17 cellular contexts compared by ENCODE assay signal in genomic region chr3:53837331-53837730, GRCh38. TPM values are rescaled to one million over a fixed set of nuclear protein-coding genes. Genes with fewer than 3 reads are reported as not detected.
A peak's percentile ranks its signal among the peaks of the same experiment; 100 is the strongest.
DNase-seq lines count a peak whose midpoint lies in the region; ATAC-seq and TF ChIP-seq lines count a peak whose summit lies in the region.
"Had no signal": no experiment of that assay in that cellular context is flagged by ENCODE, and none has a peak within 500 bp of the region (broad histone marks: within the 10 kb centered on the region; RNA-seq: fewer than 3 reads in every experiment).

No MANE protein-coding gene starts in this region.

- DNase-seq in activated CD4-positive, alpha-beta T cell treated with anti-CD3 and anti-CD28 coated beads for 36 hours: peak; percentile 22
- DNase-seq in activated CD4-positive, alpha-beta T cell treated with anti-CD3 and anti-CD28 coated beads, Interleukin-2, amount 10 ng/mL, durations not matched to agents 24 days and 14 days: no peak
- peak; percentile 10 for DNase-seq in stimulated activated naive CD8-positive, alpha-beta T cell treated with anti-CD3 and anti-CD28 coated beads, Interleukin-15, Interleukin-2, amounts not matched to agents 100 U/mL and 50 U/mL, for 24 hours
- DNase-seq in stimulated activated naive CD8-positive, alpha-beta T cell treated with anti-CD3 and anti-CD28 coated beads, Interleukin-15, amount 100 ng/mL, for 72 hours: no peak
- DNase-seq in lower lobe of right lung (peak; percentile 84), NCI-H2107 treated with DMSO at 0.1 percent for 48 hours (lab: John Stamatoyannopoulos, UW; ENCODE audit: unreplicated experiment) (no peak)
- DNase-seq in activated T-helper 1 cell treated with anti-CD3 and anti-CD28 coated beads, Interleukin-12 subunit alpha, Interleukin-12 subunit beta, Interleukin-2, Interleukin-4 antibody, amounts not matched to agents 30 ng/mL and 10 ng/mL and 1 ng/mL, durations not matched to agents 14 hours and 24 hours and 36 hours (ENCODE audit: low spot score): no peak
- DNase-seq: 8988T; CD8-positive, alpha-beta T cell; H9; MV-4-11; NCI-H1417; NCI-H187 treated with DMSO at 0.1 percent for 48 hours; NCI-H526 treated with DMSO at 0.1 percent for 48 hours had no signal

- H3K4me1 ChIP-seq in lower lobe of right lung: peaks cover 5% of the 10 kb centered on the region

- H3K27ac ChIP-seq in lower lobe of right lung: no peak overlapping the region
- H3K27ac ChIP-seq: HL-60 had no signal

- TF ChIP-seq CTCF in lower lobe of right lung (IDR thresholded peaks at IDR 0.05): no peak

- H3K9me3 Mint-ChIP-seq in activated CD4-positive, alpha-beta T cell treated with anti-CD3 and anti-CD28 coated beads for 36 hours (ENCODE audit: low read depth): no peaks in the 10 kb centered on the region
- H3K9me3 Mint-ChIP-seq in activated CD4-positive, alpha-beta T cell treated with anti-CD3 and anti-CD28 coated beads, Interleukin-2, amount 10 ng/mL, durations not matched to agents 24 days and 14 days: no peaks in the 10 kb centered on the region
- no peaks in the 10 kb centered on the region for H3K9me3 Mint-ChIP-seq in stimulated activated naive CD8-positive, alpha-beta T cell treated with anti-CD3 and anti-CD28 coated beads, Interleukin-15, amount 100 ng/mL, for 72 hours
- no peaks in the 10 kb centered on the region for H3K9me3 Mint-ChIP-seq in activated T-helper 1 cell treated with anti-CD3 and anti-CD28 coated beads, Interleukin-12 subunit alpha, Interleukin-12 subunit beta, Interleukin-2, Interleukin-4 antibody, amounts not matched to agents 30 ng/mL and 10 ng/mL and 1 ng/mL, durations not matched to agents 14 hours and 24 hours and 36 hours
- H3K9me3 Mint-ChIP-seq: CD8-positive, alpha-beta T cell; H9 had no signal

- no peak overlapping the region for H3K4me3 ChIP-seq in lower lobe of right lung
- H3K4me3 ChIP-seq: K562 had no signal

- H3K36me3 Mint-ChIP-seq in activated CD4-positive, alpha-beta T cell treated with anti-CD3 and anti-CD28 coated beads for 36 hours (ENCODE audit: low read depth): no peaks in the 10 kb centered on the region
- H3K36me3 Mint-ChIP-seq in activated CD4-positive, alpha-beta T cell treated with anti-CD3 and anti-CD28 coated beads, Interleukin-2, amount 10 ng/mL, durations not matched to agents 24 days and 14 days (ENCODE audit: low read depth): no peaks in the 10 kb centered on the region
- H3K36me3 Mint-ChIP-seq in activated T-helper 1 cell treated with anti-CD3 and anti-CD28 coated beads, Interleukin-12 subunit alpha, Interleukin-12 subunit beta, Interleukin-2, Interleukin-4 antibody, amounts not matched to agents 30 ng/mL and 10 ng/mL and 1 ng/mL, durations not matched to agents 14 hours and 24 hours and 36 hours (ENCODE audit: low read depth): no peaks in the 10 kb centered on the region
- H3K36me3 Mint-ChIP-seq: CD8-positive, alpha-beta T cell had no signal

- no peaks in the 10 kb centered on the region for H3K36me3 ChIP-seq in lower lobe of right lung

- no peaks in the 10 kb centered on the region for H3K4me1 Mint-ChIP-seq in activated CD4-positive, alpha-beta T cell treated with anti-CD3 and anti-CD28 coated beads for 36 hours
- no peaks in the 10 kb centered on the region for H3K4me1 Mint-ChIP-seq in activated CD4-positive, alpha-beta T cell treated with anti-CD3 and anti-CD28 coated beads, Interleukin-2, amount 10 ng/mL, durations not matched to agents 24 days and 14 days
- no peaks in the 10 kb centered on the region for H3K4me1 Mint-ChIP-seq in stimulated activated naive CD8-positive, alpha-beta T cell treated with anti-CD3 and anti-CD28 coated beads, Interleukin-15, amount 100 ng/mL, for 72 hours
- no peaks in the 10 kb centered on the region for H3K4me1 Mint-ChIP-seq in activated T-helper 1 cell treated with anti-CD3 and anti-CD28 coated beads, Interleukin-12 subunit alpha, Interleukin-12 subunit beta, Interleukin-2, Interleukin-4 antibody, amounts not matched to agents 30 ng/mL and 10 ng/mL and 1 ng/mL, durations not matched to agents 14 hours and 24 hours and 36 hours (ENCODE audit: low read depth)

- H3K27me3 ChIP-seq in lower lobe of right lung (ENCODE audit: low read depth): no peaks in the 10 kb centered on the region

- ATAC-seq in activated CD4-positive, alpha-beta T cell treated with anti-CD3 and anti-CD28 coated beads for 36 hours: peak; percentile 30
- ATAC-seq in stimulated activated naive CD8-positive, alpha-beta T cell treated with anti-CD3 and anti-CD28 coated beads, Interleukin-15, Interleukin-2, amounts not matched to agents 100 U/mL and 50 U/mL, for 24 hours: no peak
- ATAC-seq in stimulated activated naive CD8-positive, alpha-beta T cell treated with anti-CD3 and anti-CD28 coated beads, Interleukin-15, amount 100 ng/mL, for 72 hours: no peak
- ATAC-seq in lower lobe of right lung: peak; percentile 64
- ATAC-seq in HG03457 (IDR thresholded peaks at IDR 0.05; ENCODE audit: unreplicated experiment): no peak
- ATAC-seq: CD8-positive, alpha-beta T cell; K562 had no signal

- no peak overlapping the region for H3K4me3 Mint-ChIP-seq in activated CD4-positive, alpha-beta T cell treated with anti-CD3 and anti-CD28 coated beads for 36 hours
- no peak overlapping the region for H3K4me3 Mint-ChIP-seq in activated CD4-positive, alpha-beta T cell treated with anti-CD3 and anti-CD28 coated beads, Interleukin-2, amount 10 ng/mL, durations not matched to agents 24 days and 14 days
- no peak overlapping the region for H3K4me3 Mint-ChIP-seq in stimulated activated naive CD8-positive, alpha-beta T cell treated with anti-CD3 and anti-CD28 coated beads, Interleukin-15, amount 100 ng/mL, for 72 hours
- no peak overlapping the region for H3K4me3 Mint-ChIP-seq in activated T-helper 1 cell treated with anti-CD3 and anti-CD28 coated beads, Interleukin-12 subunit alpha, Interleukin-12 subunit beta, Interleukin-2, Interleukin-4 antibody, amounts not matched to agents 30 ng/mL and 10 ng/mL and 1 ng/mL, durations not matched to agents 14 hours and 24 hours and 36 hours
- H3K4me3 Mint-ChIP-seq: CD8-positive, alpha-beta T cell; H9 had no signal

- no peak overlapping the region for H3K27ac Mint-ChIP-seq in activated CD4-positive, alpha-beta T cell treated with anti-CD3 and anti-CD28 coated beads for 36 hours
- H3K27ac Mint-ChIP-seq in activated CD4-positive, alpha-beta T cell treated with anti-CD3 and anti-CD28 coated beads, Interleukin-2, amount 10 ng/mL, durations not matched to agents 24 days and 14 days: no peak overlapping the region
- H3K27ac Mint-ChIP-seq in stimulated activated naive CD8-positive, alpha-beta T cell treated with anti-CD3 and anti-CD28 coated beads, Interleukin-15, amount 100 ng/mL, for 72 hours: no peak overlapping the region
- no peak overlapping the region for H3K27ac Mint-ChIP-seq in activated T-helper 1 cell treated with anti-CD3 and anti-CD28 coated beads, Interleukin-12 subunit alpha, Interleukin-12 subunit beta, Interleukin-2, Interleukin-4 antibody, amounts not matched to agents 30 ng/mL and 10 ng/mL and 1 ng/mL, durations not matched to agents 14 hours and 24 hours and 36 hours
- H3K27ac Mint-ChIP-seq: CD8-positive, alpha-beta T cell had no signal

- H3K27me3 Mint-ChIP-seq in activated CD4-positive, alpha-beta T cell treated with anti-CD3 and anti-CD28 coated beads for 36 hours: peaks cover 3% of the 10 kb centered on the region
- H3K27me3 Mint-ChIP-seq in activated CD4-positive, alpha-beta T cell treated with anti-CD3 and anti-CD28 coated beads, Interleukin-2, amount 10 ng/mL, durations not matched to agents 24 days and 14 days: peaks cover 10% of the 10 kb centered on the region
- H3K27me3 Mint-ChIP-seq in stimulated activated naive CD8-positive, alpha-beta T cell treated with anti-CD3 and anti-CD28 coated beads, Interleukin-15, amount 100 ng/mL, for 72 hours: peaks cover 5% of the 10 kb centered on the region
- H3K27me3 Mint-ChIP-seq in activated T-helper 1 cell treated with anti-CD3 and anti-CD28 coated beads, Interleukin-12 subunit alpha, Interleukin-12 subunit beta, Interleukin-2, Interleukin-4 antibody, amounts not matched to agents 30 ng/mL and 10 ng/mL and 1 ng/mL, durations not matched to agents 14 hours and 24 hours and 36 hours (ENCODE audit: insufficient read depth): peaks cover 13% of the 10 kb centered on the region

- intact Hi-C loops in activated CD4-positive, alpha-beta T cell treated with anti-CD3 and anti-CD28 coated beads for 36 hours (cut with DNase I, micrococcal nuclease): no loop called here
- intact Hi-C loops in activated CD4-positive, alpha-beta T cell treated with anti-CD3 and anti-CD28 coated beads, Interleukin-2, amount 10 ng/mL, durations not matched to agents 24 days and 14 days (cut with micrococcal nuclease): no loop called here
- intact Hi-C loops in lower lobe of right lung (cut with DNase I): no loop called here
- intact Hi-C loops in activated T-helper 1 cell treated with anti-CD3 and anti-CD28 coated beads, Interleukin-12 subunit alpha, Interleukin-12 subunit beta, Interleukin-2, Interleukin-4 antibody, amounts not matched to agents 30 ng/mL and 10 ng/mL and 1 ng/mL, durations not matched to agents 14 hours and 24 hours and 36 hours (cut with micrococcal nuclease): no loop called here

- no peaks in the 10 kb centered on the region for H3K9me3 ChIP-seq in lower lobe of right lung

- CTCF ChIA-PET in activated CD4-positive, alpha-beta T cell treated with anti-CD3 and anti-CD28 coated beads for 36 hours (lab: Charles Lee): no interaction called here

- POLR2A ChIA-PET in activated CD4-positive, alpha-beta T cell treated with anti-CD3 and anti-CD28 coated beads for 36 hours (lab: Charles Lee): no interaction called here

RNA-seq across cellular contexts. Expression of gene CHDH, which starts 8.9 kb away (rescaled TPM):
- under 1 TPM; 0.30 to 0.55 TPM for total RNA-seq in activated CD4-positive, alpha-beta T cell treated with anti-CD3 and anti-CD28 coated beads for 36 hours
- total RNA-seq in activated CD4-positive, alpha-beta T cell treated with anti-CD3 and anti-CD28 coated beads, Interleukin-2, amount 10 ng/mL, durations not matched to agents 24 days and 14 days: 0.62 and 0.75 TPM in 2 replicates
- total RNA-seq in lower lobe of right lung: 17.3 TPM
- total RNA-seq in activated T-helper 1 cell treated with anti-CD3 and anti-CD28 coated beads, Interleukin-12 subunit alpha, Interleukin-12 subunit beta, Interleukin-2, Interleukin-4 antibody, amounts not matched to agents 30 ng/mL and 10 ng/mL and 1 ng/mL, durations not matched to agents 14 hours and 24 hours and 36 hours: 0.42 and 0.91 TPM in 2 replicates
- total RNA-seq: CD8-positive, alpha-beta T cell had no signal

RNA-seq across cellular contexts. Expression of gene IL17RB, which starts 9.0 kb away (rescaled TPM):
- under 1 TPM; 0.33 to 0.69 TPM for total RNA-seq in activated CD4-positive, alpha-beta T cell treated with anti-CD3 and anti-CD28 coated beads for 36 hours
- total RNA-seq in activated CD4-positive, alpha-beta T cell treated with anti-CD3 and anti-CD28 coated beads, Interleukin-2, amount 10 ng/mL, durations not matched to agents 24 days and 14 days: 1.3 and 2.2 TPM in 2 replicates
- total RNA-seq in lower lobe of right lung: 18.4 TPM
- total RNA-seq in activated T-helper 1 cell treated with anti-CD3 and anti-CD28 coated beads, Interleukin-12 subunit alpha, Interleukin-12 subunit beta, Interleukin-2, Interleukin-4 antibody, amounts not matched to agents 30 ng/mL and 10 ng/mL and 1 ng/mL, durations not matched to agents 14 hours and 24 hours and 36 hours: 0.91 and 1.2 TPM in 2 replicates
- total RNA-seq: CD8-positive, alpha-beta T cell had no signal

RNA-seq across cellular contexts. Expression of gene ACTR8, which starts 44.6 kb away (rescaled TPM):
- 10 to 100 TPM; 26.0 to 28.9 TPM for total RNA-seq in activated CD4-positive, alpha-beta T cell treated with anti-CD3 and anti-CD28 coated beads for 36 hours
- total RNA-seq in activated CD4-positive, alpha-beta T cell treated with anti-CD3 and anti-CD28 coated beads, Interleukin-2, amount 10 ng/mL, durations not matched to agents 24 days and 14 days: 44.5 and 46.7 TPM in 2 replicates
- 26.0 TPM for total RNA-seq in lower lobe of right lung
- 41.9 and 46.9 TPM in 2 replicates for total RNA-seq in activated T-helper 1 cell treated with anti-CD3 and anti-CD28 coated beads, Interleukin-12 subunit alpha, Interleukin-12 subunit beta, Interleukin-2, Interleukin-4 antibody, amounts not matched to agents 30 ng/mL and 10 ng/mL and 1 ng/mL, durations not matched to agents 14 hours and 24 hours and 36 hours

RNA-seq across cellular contexts. Expression of gene SELENOK, which starts 54.3 kb away (rescaled TPM):
- total RNA-seq in activated CD4-positive, alpha-beta T cell treated with anti-CD3 and anti-CD28 coated beads for 36 hours: 10 to 100 TPM; 31.6 to 45.1 TPM
- 51.4 and 58.5 TPM in 2 replicates for total RNA-seq in activated CD4-positive, alpha-beta T cell treated with anti-CD3 and anti-CD28 coated beads, Interleukin-2, amount 10 ng/mL, durations not matched to agents 24 days and 14 days
- 38.7 TPM for total RNA-seq in lower lobe of right lung
- total RNA-seq in activated T-helper 1 cell treated with anti-CD3 and anti-CD28 coated beads, Interleukin-12 subunit alpha, Interleukin-12 subunit beta, Interleukin-2, Interleukin-4 antibody, amounts not matched to agents 30 ng/mL and 10 ng/mL and 1 ng/mL, durations not matched to agents 14 hours and 24 hours and 36 hours: 56.4 and 57.2 TPM in 2 replicates

Comparison
In these comparisons a context has a peak if more than half of its experiments do, and no peak if none do; other contexts are left out.
1. DNase-seq: peak in activated CD4-positive, alpha-beta T cell treated with anti-CD3 and anti-CD28 coated beads for 36 hours (single experiment), stimulated activated naive CD8-positive, alpha-beta T cell treated with anti-CD3 and anti-CD28 coated beads, Interleukin-15, Interleukin-2, amounts not matched to agents 100 U/mL and 50 U/mL, for 24 hours (single experiment) and lower lobe of right lung (single experiment); none in activated CD4-positive, alpha-beta T cell treated with anti-CD3 and anti-CD28 coated beads, Interleukin-2, amount 10 ng/mL, durations not matched to agents 24 days and 14 days (single experiment), stimulated activated naive CD8-positive, alpha-beta T cell treated with anti-CD3 and anti-CD28 coated beads, Interleukin-15, amount 100 ng/mL, for 72 hours (0 of 2), NCI-H2107 treated with DMSO at 0.1 percent for 48 hours (single experiment) and activated T-helper 1 cell treated with anti-CD3 and anti-CD28 coated beads, Interleukin-12 subunit alpha, Interleukin-12 subunit beta, Interleukin-2, Interleukin-4 antibody, amounts not matched to agents 30 ng/mL and 10 ng/mL and 1 ng/mL, durations not matched to agents 14 hours and 24 hours and 36 hours (single experiment).
2. ATAC-seq: peak in activated CD4-positive, alpha-beta T cell treated with anti-CD3 and anti-CD28 coated beads for 36 hours (single experiment) and lower lobe of right lung (2 of 2); none in stimulated activated naive CD8-positive, alpha-beta T cell treated with anti-CD3 and anti-CD28 coated beads, Interleukin-15, Interleukin-2, amounts not matched to agents 100 U/mL and 50 U/mL, for 24 hours (single experiment), stimulated activated naive CD8-positive, alpha-beta T cell treated with anti-CD3 and anti-CD28 coated beads, Interleukin-15, amount 100 ng/mL, for 72 hours (single experiment) and HG03457 (single experiment).